Comparison of ENCODE assay signal across 1 cellular context in the genomic region with DNA sequence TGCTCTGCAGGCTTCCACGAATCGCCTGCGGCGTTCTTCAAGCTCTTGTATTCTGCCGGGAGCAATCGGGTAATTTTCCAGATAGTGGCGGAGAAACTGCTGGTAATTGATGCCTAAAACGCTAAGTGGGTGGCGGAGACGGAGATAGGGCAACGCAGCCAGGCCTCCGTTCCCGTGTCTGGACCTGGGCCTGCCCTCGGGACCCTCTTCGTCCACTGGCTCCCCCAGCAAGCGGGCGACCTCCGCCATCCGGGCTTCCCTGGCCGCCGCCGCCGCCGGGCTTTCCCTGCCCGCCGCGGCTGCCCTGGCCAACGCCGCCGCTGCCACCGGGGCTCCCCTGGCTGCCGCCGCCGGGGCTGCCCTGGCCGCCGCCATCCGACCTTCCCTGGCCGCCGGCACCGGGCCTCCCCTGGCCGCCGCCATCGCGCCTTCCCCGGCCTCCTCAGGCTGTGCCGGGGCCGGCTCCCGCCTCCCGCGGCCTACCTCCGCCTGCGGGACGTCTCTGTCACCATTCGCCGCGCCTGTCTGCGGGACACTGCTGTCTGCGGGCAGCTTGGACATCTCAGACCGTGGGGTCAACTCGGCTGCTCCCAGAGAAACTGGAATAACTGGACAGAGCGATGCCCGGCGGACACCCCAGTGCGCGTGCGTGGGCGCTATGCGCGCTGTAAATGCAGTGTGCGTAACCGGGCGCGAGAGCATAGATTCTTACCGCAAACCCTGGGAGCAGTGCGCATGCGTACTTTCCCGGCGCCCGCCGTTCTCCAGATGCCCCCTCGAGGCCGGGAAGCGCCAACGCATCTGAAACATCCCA.
A peak's percentile ranks its signal among the peaks of the same experiment; 100 is the strongest.
TF ChIP-seq lines count a peak whose summit lies in the region.

A gene with protein sequence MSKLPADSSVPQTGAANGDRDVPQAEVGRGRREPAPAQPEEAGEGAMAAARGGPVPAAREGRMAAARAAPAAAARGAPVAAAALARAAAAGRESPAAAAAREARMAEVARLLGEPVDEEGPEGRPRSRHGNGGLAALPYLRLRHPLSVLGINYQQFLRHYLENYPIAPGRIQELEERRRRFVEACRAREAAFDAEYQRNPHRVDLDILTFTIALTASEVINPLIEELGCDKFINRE (minus strand): TSS at position 643 of the 814 bp plus-strand sequence. CDS start 82 bp downstream, at position 561.

TF ChIP-seq in neural cell, 6 proteins besides CTCF, POLR2A, EP300 and RAD21:
- TF ChIP-seq, protein P1, sequence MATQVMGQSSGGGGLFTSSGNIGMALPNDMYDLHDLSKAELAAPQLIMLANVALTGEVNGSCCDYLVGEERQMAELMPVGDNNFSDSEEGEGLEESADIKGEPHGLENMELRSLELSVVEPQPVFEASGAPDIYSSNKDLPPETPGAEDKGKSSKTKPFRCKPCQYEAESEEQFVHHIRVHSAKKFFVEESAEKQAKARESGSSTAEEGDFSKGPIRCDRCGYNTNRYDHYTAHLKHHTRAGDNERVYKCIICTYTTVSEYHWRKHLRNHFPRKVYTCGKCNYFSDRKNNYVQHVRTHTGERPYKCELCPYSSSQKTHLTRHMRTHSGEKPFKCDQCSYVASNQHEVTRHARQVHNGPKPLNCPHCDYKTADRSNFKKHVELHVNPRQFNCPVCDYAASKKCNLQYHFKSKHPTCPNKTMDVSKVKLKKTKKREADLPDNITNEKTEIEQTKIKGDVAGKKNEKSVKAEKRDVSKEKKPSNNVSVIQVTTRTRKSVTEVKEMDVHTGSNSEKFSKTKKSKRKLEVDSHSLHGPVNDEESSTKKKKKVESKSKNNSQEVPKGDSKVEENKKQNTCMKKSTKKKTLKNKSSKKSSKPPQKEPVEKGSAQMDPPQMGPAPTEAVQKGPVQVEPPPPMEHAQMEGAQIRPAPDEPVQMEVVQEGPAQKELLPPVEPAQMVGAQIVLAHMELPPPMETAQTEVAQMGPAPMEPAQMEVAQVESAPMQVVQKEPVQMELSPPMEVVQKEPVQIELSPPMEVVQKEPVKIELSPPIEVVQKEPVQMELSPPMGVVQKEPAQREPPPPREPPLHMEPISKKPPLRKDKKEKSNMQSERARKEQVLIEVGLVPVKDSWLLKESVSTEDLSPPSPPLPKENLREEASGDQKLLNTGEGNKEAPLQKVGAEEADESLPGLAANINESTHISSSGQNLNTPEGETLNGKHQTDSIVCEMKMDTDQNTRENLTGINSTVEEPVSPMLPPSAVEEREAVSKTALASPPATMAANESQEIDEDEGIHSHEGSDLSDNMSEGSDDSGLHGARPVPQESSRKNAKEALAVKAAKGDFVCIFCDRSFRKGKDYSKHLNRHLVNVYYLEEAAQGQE (IDR thresholded peaks at IDR 0.05; ENCODE audit: borderline replicate concordance): peak; percentile 3
- peak; percentile 95 for TF ChIP-seq POLR2AphosphoS5 (IDR thresholded peaks at IDR 0.05)
- peak; percentile 81 for TF ChIP-seq TAF1 (IDR thresholded peaks at IDR 0.05; ENCODE audit: low read depth)
- peak; percentile 63 for TF ChIP-seq SMC3 (conservative IDR thresholded peaks at IDR 0.05; ENCODE audit: poor library complexity)
- peak; percentile 74 for TF ChIP-seq MXI1 (conservative IDR thresholded peaks at IDR 0.05; ENCODE audit: poor library complexity, severe bottlenecking)
- no peak for TF ChIP-seq EZH2 (IDR thresholded peaks at IDR 0.05; ENCODE audit: borderline replicate concordance, insufficient read depth, low read length, poor library complexity, severe bottlenecking)
TF ChIP-seq in neural cell: peak in this region for 5.
